8 cellular contexts compared by ENCODE assay signal in genomic region chr15:65869127-65869953, GRCh38. TPM values are rescaled to one million over a fixed set of nuclear protein-coding genes. Genes with fewer than 3 reads are reported as not detected.
A peak's percentile ranks its signal among the peaks of the same experiment; 100 is the strongest.
DNase-seq lines count a peak whose midpoint lies in the region; ATAC-seq and TF ChIP-seq lines count a peak whose summit lies in the region.

TSS of gene RAB11A (plus strand) at chr15:65869491. CDS start at chr15:65869586, 95 bp downstream.

- no peaks in the 10 kb centered on the region for H3K9me3 ChIP-seq in SU-DHL-6 (ENCODE audit: insufficient read depth, low read length)
- H3K9me3 ChIP-seq in parathyroid adenoma (ENCODE audit: control insufficient read depth, low read length) = no peaks in the 10 kb centered on the region
- no peaks in the 10 kb centered on the region for H3K9me3 ChIP-seq in tibial nerve

- peak; percentile 89 to 98 for TF ChIP-seq EP300 in tibial nerve (IDR thresholded peaks at IDR 0.05)

- intact Hi-C loops in Right ventricle myocardium superior (cut with DNase I) = no loop called here

- ATAC-seq in HG02759 (IDR thresholded peaks at IDR 0.05; ENCODE audit: unreplicated experiment) (peak; percentile 90), Right ventricle myocardium superior (ENCODE audit: poor library complexity) (peak; percentile 99)

- peak within 1 kb of the TSS; percentile 90 for H3K9ac ChIP-seq in SU-DHL-6 (ENCODE audit: low read length)
- peak within 1 kb of the TSS; percentile 13 for H3K9ac ChIP-seq in parathyroid adenoma

- H3K4me1 ChIP-seq in parathyroid adenoma = no peaks in the 10 kb centered on the region
- peaks cover 0 to 41% (median 5%) of the 10 kb centered on the region in 4 donors for H3K4me1 ChIP-seq in tibial nerve

- H3K9me2 ChIP-seq in SU-DHL-6 (replicated peaks; ENCODE audit: insufficient read depth, low read length) = no peaks in the 10 kb centered on the region

- H3K36me3 ChIP-seq in SU-DHL-6 (ENCODE audit: low read length) = no peaks in the 10 kb centered on the region; the same call in 1 of the 2 replicates
- no peaks in the 10 kb centered on the region for H3K36me3 ChIP-seq in parathyroid adenoma (ENCODE audit: control insufficient read depth, insufficient read depth, low read length)
- peaks cover 0 to 3% (median 0%) of the 10 kb centered on the region in 3 donors for H3K36me3 ChIP-seq in tibial nerve

- H2AFZ ChIP-seq in SU-DHL-6 (ENCODE audit: low read depth, low read length, severe bottlenecking) (peak within 1 kb of the TSS; percentile 84), parathyroid adenoma (peak within 1 kb of the TSS; percentile 92)

- TF ChIP-seq CTCF in GM12873 (IDR thresholded peaks at IDR 0.05; ENCODE audit: insufficient read depth, low read depth, low read length, missing control alignments) = peak; percentile 50
- peak; percentile 27 for TF ChIP-seq CTCF in SU-DHL-6 (IDR thresholded peaks at IDR 0.05; ENCODE audit: insufficient read depth, low read length, poor library complexity, severe bottlenecking)
- peak; percentile 22 for TF ChIP-seq CTCF in parathyroid adenoma (IDR thresholded peaks at IDR 0.05)
- TF ChIP-seq CTCF in tibial nerve (IDR thresholded peaks at IDR 0.05) = peak; percentile 12 to 61 (median 40)

- H3K4me2 ChIP-seq in SU-DHL-6 (ENCODE audit: low read depth, low read length, poor library complexity, severe bottlenecking) (peak within 1 kb of the TSS; percentile 98), parathyroid adenoma (ENCODE audit: low read length) (peak within 1 kb of the TSS; percentile 67)

- TF ChIP-seq POLR2A in tibial nerve (IDR thresholded peaks at IDR 0.05) = peak; percentile 71 to 94

- H3K4me3 ChIP-seq in SU-DHL-6 (ENCODE audit: insufficient read depth, low read length, poor library complexity, severe bottlenecking) (peak within 1 kb of the TSS; percentile 95), parathyroid adenoma (ENCODE audit: low read depth, low read length) (peak within 1 kb of the TSS; percentile 93), tibial nerve (peak within 1 kb of the TSS; percentile 78 to 98 (median 89))

- H3K79me2 ChIP-seq in SU-DHL-6 (ENCODE audit: insufficient read depth, low read length) (peaks cover 49% of the 10 kb centered on the region), parathyroid adenoma (peaks cover 4% of the 10 kb centered on the region)

- WGBS in tibial nerve, 2 donors = 0% methylated on average over 42 to 46 of the region's 62 CpGs

- H3K27ac ChIP-seq in SU-DHL-6 (ENCODE audit: low read depth, low read length) = peak within 1 kb of the TSS; percentile 77
- peak within 1 kb of the TSS; percentile 95 for H3K27ac ChIP-seq in parathyroid adenoma
- H3K27ac ChIP-seq in tibial nerve = peak within 1 kb of the TSS; percentile 95 to 99 (median 98)

- DNase-seq in NCI-H128 (lab: John Stamatoyannopoulos, UW; ENCODE audit: unreplicated experiment) (peak; percentile 76), Right ventricle myocardium superior (peak; percentile 98), tibial nerve (ENCODE audit: low spot score in 2 of 2) (peak; percentile 86 to 92)
- DNase-seq in activated naive CD8-positive, alpha-beta T cell treated with anti-CD3 and anti-CD28 coated beads, Interleukin-2, amount 50 U/mL, for 16 hours (ENCODE audit: low read depth, low spot score) = peak; percentile 88

- H3F3A ChIP-seq in SU-DHL-6 (ENCODE audit: insufficient read depth) = peaks cover 4% of the 10 kb centered on the region; the same call in 1 of the 2 replicates

- no peaks in the 10 kb centered on the region for H3K27me3 ChIP-seq in SU-DHL-6 (ENCODE audit: low read length)
- no peaks in the 10 kb centered on the region for H3K27me3 ChIP-seq in parathyroid adenoma (ENCODE audit: control insufficient read depth, insufficient read depth, low read length)
- no peaks in the 10 kb centered on the region for H3K27me3 ChIP-seq in tibial nerve

- H4K20me1 ChIP-seq in SU-DHL-6 (ENCODE audit: low read depth, low read length) = peaks cover 16% of the 10 kb centered on the region

RNA-seq across cellular contexts. Expression of gene RAB11A, which starts in this region (rescaled TPM):
- total RNA-seq in Right ventricle myocardium superior = 142 TPM
- 100 to 1,000 TPM in 1 of 4 donors, 10 to 100 TPM in 3; 69.9 to 140 (median 84.3) TPM for total RNA-seq in tibial nerve

Comparison
In these comparisons a context has a peak if more than half of its experiments do, and no peak if none do; other contexts are left out.
1. Peak in every context shown above with its lines: DNase-seq, ATAC-seq, H3K4me3 ChIP-seq and H3K27ac ChIP-seq.